Comparison of ENCODE assay signal across 17 cellular contexts in the genomic region with DNA sequence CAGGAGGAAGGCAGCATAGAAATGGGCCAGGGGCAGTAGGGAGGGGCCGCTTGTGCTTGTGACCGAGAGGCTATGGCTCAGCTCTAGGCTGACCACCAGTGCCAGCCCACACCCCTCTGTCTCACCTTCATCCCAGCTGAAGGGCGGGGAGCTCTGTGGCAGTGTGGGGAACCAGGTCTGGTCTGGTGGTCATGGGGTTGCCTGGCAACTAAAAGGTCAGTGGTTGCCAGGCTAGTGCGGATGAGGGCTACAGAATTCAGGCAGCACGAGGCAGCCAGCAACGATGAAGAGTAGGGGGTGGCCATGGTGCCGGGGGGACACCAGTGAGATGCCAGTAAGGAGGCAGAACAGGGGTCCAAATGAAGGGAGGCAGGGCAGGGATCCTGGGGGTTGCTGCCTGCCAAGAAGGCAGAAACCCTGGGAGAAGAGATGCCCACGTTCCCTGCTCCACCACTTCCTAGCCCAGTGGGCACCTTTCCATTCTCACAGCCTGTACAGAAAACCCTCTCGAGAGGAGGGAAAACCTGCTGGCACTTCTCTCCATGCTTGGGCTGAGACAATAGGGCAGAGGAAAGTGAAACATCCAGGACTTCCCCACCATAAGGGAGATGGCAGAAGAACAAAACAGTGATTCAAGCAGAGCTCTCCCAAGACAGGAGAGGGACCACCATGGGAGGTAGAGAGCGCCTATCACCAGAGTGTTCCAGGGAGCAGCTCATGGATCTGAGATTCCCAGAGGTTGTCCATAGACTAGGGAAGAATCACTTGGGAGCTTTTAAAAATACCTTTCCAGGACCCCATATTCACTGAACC.
"Had no signal": no experiment of that assay in that cellular context is flagged by ENCODE, and none has a peak within 500 bp of the region (broad histone marks: within the 10 kb centered on the region; RNA-seq: fewer than 3 reads in every experiment).

No MANE protein-coding gene starts in this region.

- H3K36me3 ChIP-seq: adrenal gland, colonic mucosa, transverse colon had no signal

- H3K4me1 ChIP-seq: adrenal gland, colonic mucosa, psoas muscle had no signal

- DNase-seq: activated CD4-positive, alpha-beta T cell treated with anti-CD3 and anti-CD28 coated beads, Interleukin-2, amount 50 U/mL, for 4 hours; activated CD4-positive, CD25-positive, alpha-beta regulatory T cell treated with anti-CD3 and anti-CD28 coated beads, Interleukin-2, amount 50 U/mL, for 72 hours; activated effector memory CD4-positive, alpha-beta T cell treated with anti-CD3 and anti-CD28 coated beads, Interleukin-2, amount 50 U/mL, for 16 hours; activated T-cell treated with anti-CD3 and anti-CD28 coated beads, Interleukin-2, amount 50 U/mL, for 72 hours; adrenal gland; colonic mucosa; psoas muscle; right cardiac atrium; stimulated activated CD4-positive, alpha-beta T cell treated with anti-CD3 and anti-CD28 coated beads, Interleukin-2, amount 100 ng/mL, for 24 hours; stimulated activated naive CD8-positive, alpha-beta T cell treated with anti-CD3 and anti-CD28 coated beads, Interleukin-15, Interleukin-2, amounts not matched to agents 100 U/mL and 50 U/mL, for 24 hours; transverse colon had no signal

- H3K27ac ChIP-seq: colonic mucosa, psoas muscle, transverse colon had no signal

- ATAC-seq: activated naive CD4-positive, alpha-beta T cell treated with anti-CD3 and anti-CD28 coated beads, Interleukin-2, amount 50 U/mL, for 72 hours; activated T-cell treated with anti-CD3 and anti-CD28 coated beads, Interleukin-2, amount 50 U/mL, for 72 hours; left lobe of liver; psoas muscle; right cardiac atrium; stimulated activated naive CD8-positive, alpha-beta T cell treated with anti-CD3 and anti-CD28 coated beads, Interleukin-15, Interleukin-2, amounts not matched to agents 100 U/mL and 50 U/mL, for 24 hours had no signal

- H3K4me3 ChIP-seq: adrenal gland, colonic mucosa, lung, psoas muscle, transverse colon had no signal

- FAIRE-seq: endometrium, frontal cortex, keratinocyte had no signal

- H3K9me3 ChIP-seq: adrenal gland, colonic mucosa, psoas muscle, transverse colon had no signal
